In genomic region chr2:168355110-168355509, GRCh38 we compare ENCODE assay signal across 15 cellular contexts.
DNase-seq lines count a peak whose midpoint lies in the region; ATAC-seq and TF ChIP-seq lines count a peak whose summit lies in the region.
"Had no signal": no experiment of that assay in that cellular context is flagged by ENCODE, and none has a peak within 500 bp of the region (broad histone marks: within the 10 kb centered on the region; RNA-seq: fewer than 3 reads in every experiment).

No MANE protein-coding gene starts in this region.

- no peak overlapping the region for H3K4me3 ChIP-seq in suprapubic skin

- H3K4me1 ChIP-seq in suprapubic skin = no peaks in the 10 kb centered on the region

- H3K27ac Mint-ChIP-seq in stimulated activated memory B cell treated with anti-CD40 and anti-IgM and Interleukin-4, amounts not matched to agents 10 μg/mL and 1 μg/mL and 100 μg/mL, for 72 hours = no peak overlapping the region
- H3K27ac Mint-ChIP-seq: memory B cell had no signal

- no peaks in the 10 kb centered on the region for H3K4me1 Mint-ChIP-seq in stimulated activated memory B cell treated with anti-CD40 and anti-IgM and Interleukin-4, amounts not matched to agents 10 μg/mL and 1 μg/mL and 100 μg/mL, for 72 hours
- H3K4me1 Mint-ChIP-seq: memory B cell had no signal

- H3K9me3 ChIP-seq in suprapubic skin = peaks cover 3% of the 10 kb centered on the region

- no peaks in the 10 kb centered on the region for H3K27me3 ChIP-seq in suprapubic skin

- DNase-seq in DMS53 (lab: John Stamatoyannopoulos, UW) (peak; percentile 48), DMS53 treated with DMSO at 0.1 percent for 48 hours (lab: John Stamatoyannopoulos, UW; ENCODE audit: unreplicated experiment) (no peak), NCI-H146 treated with DMSO at 0.1 percent for 48 hours (lab: John Stamatoyannopoulos, UW; ENCODE audit: unreplicated experiment) (peak; percentile 72), SW480 (ENCODE audit: low spot score) (peak; percentile 56), suprapubic skin (ENCODE audit: low spot score in 2 of 2) (no peak)
- DNase-seq: activated CD4-positive, alpha-beta T cell treated with anti-CD3 and anti-CD28 coated beads, Interleukin-2, amount 50 U/mL, for 48 hours; CD4-positive, alpha-beta memory T cell; effector CD4-positive, alpha-beta T cell; SHP77 treated with DMSO at 0.1 percent for 48 hours; stimulated activated naive CD8-positive, alpha-beta T cell treated with anti-CD3 and anti-CD28 coated beads, Interleukin-15, Interleukin-2, amounts not matched to agents 100 U/mL and 50 U/mL, for 24 hours had no signal

- H3K36me3 Mint-ChIP-seq in stimulated activated memory B cell treated with anti-CD40 and anti-IgM and Interleukin-4, amounts not matched to agents 10 μg/mL and 1 μg/mL and 100 μg/mL, for 72 hours = no peaks in the 10 kb centered on the region
- H3K36me3 Mint-ChIP-seq: CD4-positive, alpha-beta memory T cell; memory B cell had no signal

- no peaks in the 10 kb centered on the region for H3K27me3 Mint-ChIP-seq in stimulated activated memory B cell treated with anti-CD40 and anti-IgM and Interleukin-4, amounts not matched to agents 10 μg/mL and 1 μg/mL and 100 μg/mL, for 72 hours
- H3K27me3 Mint-ChIP-seq: CD4-positive, alpha-beta memory T cell had no signal

- no peak overlapping the region for H3K27ac ChIP-seq in suprapubic skin
- H3K27ac ChIP-seq: 22Rv1 had no signal

- TF ChIP-seq CTCF in suprapubic skin (IDR thresholded peaks at IDR 0.05) = no peak

- no peak for TF ChIP-seq POLR2A in suprapubic skin (IDR thresholded peaks at IDR 0.05)

- 44% methylated on average over 2 of the region's 2 CpGs for WGBS in suprapubic skin

- H3K36me3 ChIP-seq in suprapubic skin = no peaks in the 10 kb centered on the region

- TF ChIP-seq EP300 in suprapubic skin (IDR thresholded peaks at IDR 0.05) = no peak

- no peak overlapping the region for H3K4me3 Mint-ChIP-seq in stimulated activated memory B cell treated with anti-CD40 and anti-IgM and Interleukin-4, amounts not matched to agents 10 μg/mL and 1 μg/mL and 100 μg/mL, for 72 hours
- H3K4me3 Mint-ChIP-seq: CD4-positive, alpha-beta memory T cell; memory B cell had no signal

- ATAC-seq in stimulated activated memory B cell treated with anti-CD40 and anti-IgM and Interleukin-4, amounts not matched to agents 10 μg/mL and 1 μg/mL and 100 μg/mL, for 72 hours = peak; percentile 46
- no peak for ATAC-seq in HG02884 (IDR thresholded peaks at IDR 0.05; ENCODE audit: unreplicated experiment)
- no peak for ATAC-seq in HG02970 (IDR thresholded peaks at IDR 0.05; ENCODE audit: low FRiP score, unreplicated experiment)
- ATAC-seq: stimulated activated naive CD8-positive, alpha-beta T cell treated with anti-CD3 and anti-CD28 coated beads, Interleukin-15, Interleukin-2, amounts not matched to agents 100 U/mL and 50 U/mL, for 24 hours had no signal

- H3K9me3 Mint-ChIP-seq in stimulated activated memory B cell treated with anti-CD40 and anti-IgM and Interleukin-4, amounts not matched to agents 10 μg/mL and 1 μg/mL and 100 μg/mL, for 72 hours = peaks cover 4% of the 10 kb centered on the region

Comparison
In these comparisons a context has a peak if more than half of its experiments do, and no peak if none do; other contexts are left out.
1. DNase-seq: peak in DMS53 (single experiment), NCI-H146 treated with DMSO at 0.1 percent for 48 hours (single experiment) and SW480 (single experiment); none in DMS53 treated with DMSO at 0.1 percent for 48 hours (single experiment) and suprapubic skin (0 of 2).